ENCODE assay signal across 16 cellular contexts in genomic region chr7:110130669-110131068, GRCh38.
DNase-seq lines count a peak whose midpoint lies in the region; TF ChIP-seq lines count a peak whose summit lies in the region.
"Had no signal": no experiment of that assay in that cellular context is flagged by ENCODE, and none has a peak within 500 bp of the region (broad histone marks: within the 10 kb centered on the region; RNA-seq: fewer than 3 reads in every experiment).

No MANE protein-coding gene starts in this region.

- no peaks in the 10 kb centered on the region for H3K4me1 Mint-ChIP-seq in nephron progenitor cell
- no peaks in the 10 kb centered on the region for H3K4me1 Mint-ChIP-seq in activated CD4-positive, alpha-beta memory T cell treated with anti-CD3 and anti-CD28 coated beads, Interleukin-2, amount 10 ng/mL, durations not matched to agents 7 days and 5 days
- H3K4me1 Mint-ChIP-seq: activated naive CD8-positive, alpha-beta T cell treated with anti-CD3 and anti-CD28 coated beads, Interleukin-2, amount 10 ng/mL, durations not matched to agents 7 days and 5 days; memory B cell had no signal

- no peaks in the 10 kb centered on the region for H3K36me3 Mint-ChIP-seq in nephron progenitor cell (ENCODE audit: low read depth)
- H3K36me3 Mint-ChIP-seq in activated CD4-positive, alpha-beta memory T cell treated with anti-CD3 and anti-CD28 coated beads, Interleukin-2, amount 10 ng/mL, durations not matched to agents 7 days and 5 days (ENCODE audit: low read depth) = no peaks in the 10 kb centered on the region
- H3K36me3 Mint-ChIP-seq: activated naive CD8-positive, alpha-beta T cell treated with anti-CD3 and anti-CD28 coated beads, Interleukin-2, amount 10 ng/mL, durations not matched to agents 7 days and 5 days; CD8-positive, alpha-beta T cell; memory B cell; WTC11 had no signal

- POLR2A ChIA-PET in activated CD4-positive, alpha-beta memory T cell treated with anti-CD3 and anti-CD28 coated beads, Interleukin-2, amount 10 ng/mL, durations not matched to agents 7 days and 5 days (lab: Charles Lee) = no interaction called here

- no peak overlapping the region for H3K27ac Mint-ChIP-seq in nephron progenitor cell
- no peak overlapping the region for H3K27ac Mint-ChIP-seq in activated CD4-positive, alpha-beta memory T cell treated with anti-CD3 and anti-CD28 coated beads, Interleukin-2, amount 10 ng/mL, durations not matched to agents 7 days and 5 days
- H3K27ac Mint-ChIP-seq: activated naive CD8-positive, alpha-beta T cell treated with anti-CD3 and anti-CD28 coated beads, Interleukin-2, amount 10 ng/mL, durations not matched to agents 7 days and 5 days; CD8-positive, alpha-beta T cell; memory B cell; WTC11 had no signal

- in situ Hi-C loops in SK-MEL-5 (cut with HindIII; ENCODE audit: low pct_unique_long_range_greater_than_20kb, low sequenced_read_pairs) = no loop called here

- H3K4me3 Mint-ChIP-seq in nephron progenitor cell = no peak overlapping the region
- H3K4me3 Mint-ChIP-seq in activated CD4-positive, alpha-beta memory T cell treated with anti-CD3 and anti-CD28 coated beads, Interleukin-2, amount 10 ng/mL, durations not matched to agents 7 days and 5 days = no peak overlapping the region
- H3K4me3 Mint-ChIP-seq: activated naive CD8-positive, alpha-beta T cell treated with anti-CD3 and anti-CD28 coated beads, Interleukin-2, amount 10 ng/mL, durations not matched to agents 7 days and 5 days; CD8-positive, alpha-beta T cell; memory B cell; WTC11 had no signal

- CTCF ChIA-PET in activated CD4-positive, alpha-beta memory T cell treated with anti-CD3 and anti-CD28 coated beads, Interleukin-2, amount 10 ng/mL, durations not matched to agents 7 days and 5 days (lab: Charles Lee) = no interaction called here

- H3K27me3 Mint-ChIP-seq in nephron progenitor cell (ENCODE audit: low read depth, poor library complexity) = no peaks in the 10 kb centered on the region
- H3K27me3 Mint-ChIP-seq in activated CD4-positive, alpha-beta memory T cell treated with anti-CD3 and anti-CD28 coated beads, Interleukin-2, amount 10 ng/mL, durations not matched to agents 7 days and 5 days = no peaks in the 10 kb centered on the region
- H3K27me3 Mint-ChIP-seq: memory B cell had no signal

- DNase-seq in DMS53 (lab: John Stamatoyannopoulos, UW) (peak; percentile 49), NCI-H1105 treated with DMSO at 0.1 percent for 48 hours (lab: John Stamatoyannopoulos, UW) (peak; percentile 32), SK-MEL-5 (ENCODE audit: low read depth, low spot score) (peak; percentile 12), nephron progenitor cell (no peak)
- DNase-seq in activated CD4-positive, alpha-beta T cell treated with anti-CD3 and anti-CD28 coated beads for 48 hours = no peak
- DNase-seq in activated effector memory CD4-positive, alpha-beta T cell treated with anti-CD3 and anti-CD28 coated beads, Interleukin-2, amount 50 U/mL, for 16 hours = no peak
- no peak for DNase-seq in activated CD4-positive, alpha-beta memory T cell treated with anti-CD3 and anti-CD28 coated beads, Interleukin-2, amount 10 ng/mL, durations not matched to agents 7 days and 5 days
- no peak for DNase-seq in activated CD4-positive, alpha-beta T cell treated with anti-CD3 and anti-CD28 coated beads for 1 hour
- DNase-seq: activated naive CD8-positive, alpha-beta T cell treated with anti-CD3 and anti-CD28 coated beads, Interleukin-2, amount 10 ng/mL, durations not matched to agents 7 days and 5 days; CD8-positive, alpha-beta T cell; NCI-H1092; NK-92 treated with Interleukin-12 subunit alpha and Interleukin-12 subunit beta, amount 100 ng/mL, for 24 hours; nucleus accumbens; small intestine had no signal

- H3K9me3 Mint-ChIP-seq in nephron progenitor cell = peaks cover 2% of the 10 kb centered on the region
- H3K9me3 Mint-ChIP-seq in activated CD4-positive, alpha-beta memory T cell treated with anti-CD3 and anti-CD28 coated beads, Interleukin-2, amount 10 ng/mL, durations not matched to agents 7 days and 5 days = no peaks in the 10 kb centered on the region
- H3K9me3 Mint-ChIP-seq: activated naive CD8-positive, alpha-beta T cell treated with anti-CD3 and anti-CD28 coated beads, Interleukin-2, amount 10 ng/mL, durations not matched to agents 7 days and 5 days; CD8-positive, alpha-beta T cell; memory B cell had no signal

- TF ChIP-seq CTCF in nephron progenitor cell (IDR thresholded peaks at IDR 0.05) = peak; percentile 11

Comparison
In these comparisons a context has a peak if more than half of its experiments do, and no peak if none do; other contexts are left out.
1. DNase-seq: peak in DMS53 (single experiment), NCI-H1105 treated with DMSO at 0.1 percent for 48 hours (single experiment) and SK-MEL-5 (single experiment); none in nephron progenitor cell (single experiment), activated CD4-positive, alpha-beta T cell treated with anti-CD3 and anti-CD28 coated beads for 48 hours (single experiment), activated effector memory CD4-positive, alpha-beta T cell treated with anti-CD3 and anti-CD28 coated beads, Interleukin-2, amount 50 U/mL, for 16 hours (single experiment), activated CD4-positive, alpha-beta memory T cell treated with anti-CD3 and anti-CD28 coated beads, Interleukin-2, amount 10 ng/mL, durations not matched to agents 7 days and 5 days (single experiment) and activated CD4-positive, alpha-beta T cell treated with anti-CD3 and anti-CD28 coated beads for 1 hour (single experiment).